Comparison of ENCODE assay signal across 1 cellular context in the genomic region with DNA sequence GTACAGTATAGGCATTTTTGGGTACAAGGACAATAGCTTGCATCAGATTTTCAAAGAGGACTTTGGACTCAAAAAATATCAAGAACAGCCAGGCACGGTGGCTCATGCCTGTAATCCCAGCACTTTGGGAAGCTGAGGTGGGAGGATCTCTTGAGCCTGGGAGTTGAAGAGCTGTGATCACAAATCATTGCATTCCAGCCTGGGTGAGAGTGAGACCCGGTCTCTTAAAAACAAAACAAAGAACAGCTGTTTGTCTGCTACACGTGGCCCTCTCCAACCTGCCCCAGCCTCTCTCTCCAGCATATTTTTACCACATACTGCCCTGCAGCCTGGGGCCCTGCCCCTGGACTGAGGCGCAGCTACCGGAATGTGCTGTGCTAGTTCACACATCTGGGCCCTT.
TF ChIP-seq lines count a peak whose summit lies in the region.

No MANE protein-coding gene starts in this region.

TF ChIP-seq in HepG2, 621 proteins besides CTCF, POLR2A, EP300 and RAD21 (continued from another document and continues in another):
- no peak for TF ChIP-seq ZNF431 (CRISPR knock-in tag; IDR thresholded peaks at IDR 0.05; ENCODE audit: borderline replicate concordance, low read depth)
- TF ChIP-seq ZBTB7B (CRISPR knock-in tag; IDR thresholded peaks at IDR 0.05), result no peak
- no peak for TF ChIP-seq ZNF619 (CRISPR knock-in tag; IDR thresholded peaks at IDR 0.05)
- TF ChIP-seq, protein P1, sequence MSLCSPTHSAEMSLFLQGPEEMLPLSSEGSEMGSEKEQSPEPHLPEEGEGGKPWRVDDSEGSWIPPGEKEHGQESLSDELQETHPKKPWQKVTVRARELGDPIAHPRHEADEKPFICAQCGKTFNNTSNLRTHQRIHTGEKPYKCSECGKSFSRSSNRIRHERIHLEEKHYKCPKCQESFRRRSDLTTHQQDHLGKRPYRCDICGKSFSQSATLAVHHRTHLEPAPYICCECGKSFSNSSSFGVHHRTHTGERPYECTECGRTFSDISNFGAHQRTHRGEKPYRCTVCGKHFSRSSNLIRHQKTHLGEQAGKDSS (CRISPR knock-in tag; IDR thresholded peaks at IDR 0.05; ENCODE audit: borderline replicate concordance, low read depth), result no peak
- no peak for TF ChIP-seq NAIF1 (CRISPR knock-in tag; IDR thresholded peaks at IDR 0.05; ENCODE audit: borderline replicate concordance)
- no peak for TF ChIP-seq ZBTB1 (CRISPR knock-in tag; IDR thresholded peaks at IDR 0.05; ENCODE audit: borderline replicate concordance)
- TF ChIP-seq, protein P2, sequence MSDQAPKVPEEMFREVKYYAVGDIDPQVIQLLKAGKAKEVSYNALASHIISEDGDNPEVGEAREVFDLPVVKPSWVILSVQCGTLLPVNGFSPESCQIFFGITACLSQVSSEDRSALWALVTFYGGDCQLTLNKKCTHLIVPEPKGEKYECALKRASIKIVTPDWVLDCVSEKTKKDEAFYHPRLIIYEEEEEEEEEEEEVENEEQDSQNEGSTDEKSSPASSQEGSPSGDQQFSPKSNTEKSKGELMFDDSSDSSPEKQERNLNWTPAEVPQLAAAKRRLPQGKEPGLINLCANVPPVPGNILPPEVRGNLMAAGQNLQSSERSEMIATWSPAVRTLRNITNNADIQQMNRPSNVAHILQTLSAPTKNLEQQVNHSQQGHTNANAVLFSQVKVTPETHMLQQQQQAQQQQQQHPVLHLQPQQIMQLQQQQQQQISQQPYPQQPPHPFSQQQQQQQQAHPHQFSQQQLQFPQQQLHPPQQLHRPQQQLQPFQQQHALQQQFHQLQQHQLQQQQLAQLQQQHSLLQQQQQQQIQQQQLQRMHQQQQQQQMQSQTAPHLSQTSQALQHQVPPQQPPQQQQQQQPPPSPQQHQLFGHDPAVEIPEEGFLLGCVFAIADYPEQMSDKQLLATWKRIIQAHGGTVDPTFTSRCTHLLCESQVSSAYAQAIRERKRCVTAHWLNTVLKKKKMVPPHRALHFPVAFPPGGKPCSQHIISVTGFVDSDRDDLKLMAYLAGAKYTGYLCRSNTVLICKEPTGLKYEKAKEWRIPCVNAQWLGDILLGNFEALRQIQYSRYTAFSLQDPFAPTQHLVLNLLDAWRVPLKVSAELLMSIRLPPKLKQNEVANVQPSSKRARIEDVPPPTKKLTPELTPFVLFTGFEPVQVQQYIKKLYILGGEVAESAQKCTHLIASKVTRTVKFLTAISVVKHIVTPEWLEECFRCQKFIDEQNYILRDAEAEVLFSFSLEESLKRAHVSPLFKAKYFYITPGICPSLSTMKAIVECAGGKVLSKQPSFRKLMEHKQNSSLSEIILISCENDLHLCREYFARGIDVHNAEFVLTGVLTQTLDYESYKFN (CRISPR knock-in tag; conservative IDR thresholded peaks at IDR 0.05), result 0 out of 2 replicates have a peak, but pooled peaks have one; percentile 12
- TF ChIP-seq ZNF841 (CRISPR knock-in tag; IDR thresholded peaks at IDR 0.05; ENCODE audit: borderline replicate concordance), result no peak
- TF ChIP-seq, protein P3, sequence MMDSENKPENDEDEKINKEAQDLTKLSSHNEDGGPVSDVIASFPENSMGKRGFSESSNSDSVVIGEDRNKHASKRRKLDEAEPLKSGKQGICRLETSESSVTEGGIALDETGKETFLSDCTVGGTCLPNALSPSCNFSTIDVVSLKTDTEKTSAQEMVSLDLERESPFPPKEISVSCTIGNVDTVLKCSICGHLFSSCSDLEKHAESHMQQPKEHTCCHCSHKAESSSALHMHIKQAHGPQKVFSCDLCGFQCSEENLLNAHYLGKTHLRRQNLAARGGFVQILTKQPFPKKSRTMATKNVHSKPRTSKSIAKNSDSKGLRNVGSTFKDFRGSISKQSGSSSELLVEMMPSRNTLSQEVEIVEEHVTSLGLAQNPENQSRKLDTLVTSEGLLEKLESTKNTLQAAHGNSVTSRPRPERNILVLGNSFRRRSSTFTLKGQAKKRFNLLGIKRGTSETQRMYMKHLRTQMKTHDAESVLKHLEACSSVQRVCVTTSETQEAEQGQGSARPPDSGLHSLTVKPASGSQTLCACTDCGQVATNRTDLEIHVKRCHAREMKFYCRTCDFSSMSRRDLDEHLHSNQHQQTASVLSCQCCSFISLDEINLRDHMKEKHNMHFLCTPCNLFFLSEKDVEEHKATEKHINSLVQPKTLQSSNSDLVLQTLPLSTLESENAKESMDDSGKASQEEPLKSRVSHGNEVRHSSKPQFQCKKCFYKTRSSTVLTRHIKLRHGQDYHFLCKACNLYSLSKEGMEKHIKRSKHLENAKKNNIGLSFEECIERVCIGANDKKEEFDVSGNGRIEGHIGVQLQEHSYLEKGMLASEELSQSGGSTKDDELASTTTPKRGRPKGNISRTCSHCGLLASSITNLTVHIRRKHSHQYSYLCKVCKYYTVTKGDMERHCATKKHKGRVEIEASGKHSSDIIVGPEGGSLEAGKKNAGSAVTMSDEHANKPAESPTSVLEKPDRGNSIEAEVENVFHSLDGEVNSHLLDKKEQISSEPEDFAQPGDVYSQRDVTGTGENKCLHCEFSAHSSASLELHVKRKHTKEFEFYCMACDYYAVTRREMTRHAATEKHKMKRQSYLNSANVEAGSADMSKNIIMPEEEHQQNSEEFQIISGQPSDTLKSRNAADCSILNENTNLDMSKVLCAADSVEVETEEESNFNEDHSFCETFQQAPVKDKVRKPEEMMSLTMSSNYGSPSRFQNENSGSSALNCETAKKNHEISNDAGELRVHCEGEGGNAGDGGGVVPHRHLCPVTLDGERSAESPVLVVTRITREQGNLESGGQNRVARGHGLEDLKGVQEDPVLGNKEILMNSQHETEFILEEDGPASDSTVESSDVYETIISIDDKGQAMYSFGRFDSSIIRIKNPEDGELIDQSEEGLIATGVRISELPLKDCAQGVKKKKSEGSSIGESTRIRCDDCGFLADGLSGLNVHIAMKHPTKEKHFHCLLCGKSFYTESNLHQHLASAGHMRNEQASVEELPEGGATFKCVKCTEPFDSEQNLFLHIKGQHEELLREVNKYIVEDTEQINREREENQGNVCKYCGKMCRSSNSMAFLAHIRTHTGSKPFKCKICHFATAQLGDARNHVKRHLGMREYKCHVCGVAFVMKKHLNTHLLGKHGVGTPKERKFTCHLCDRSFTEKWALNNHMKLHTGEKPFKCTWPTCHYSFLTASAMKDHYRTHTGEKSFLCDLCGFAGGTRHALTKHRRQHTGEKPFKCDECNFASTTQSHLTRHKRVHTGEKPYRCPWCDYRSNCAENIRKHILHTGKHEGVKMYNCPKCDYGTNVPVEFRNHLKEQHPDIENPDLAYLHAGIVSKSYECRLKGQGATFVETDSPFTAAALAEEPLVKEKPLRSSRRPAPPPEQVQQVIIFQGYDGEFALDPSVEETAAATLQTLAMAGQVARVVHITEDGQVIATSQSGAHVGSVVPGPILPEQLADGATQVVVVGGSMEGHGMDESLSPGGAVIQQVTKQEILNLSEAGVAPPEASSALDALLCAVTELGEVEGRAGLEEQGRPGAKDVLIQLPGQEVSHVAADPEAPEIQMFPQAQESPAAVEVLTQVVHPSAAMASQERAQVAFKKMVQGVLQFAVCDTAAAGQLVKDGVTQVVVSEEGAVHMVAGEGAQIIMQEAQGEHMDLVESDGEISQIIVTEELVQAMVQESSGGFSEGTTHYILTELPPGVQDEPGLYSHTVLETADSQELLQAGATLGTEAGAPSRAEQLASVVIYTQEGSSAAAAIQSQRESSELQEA (CRISPR knock-in tag; IDR thresholded peaks at IDR 0.05; ENCODE audit: not compliant biosample characterization), result no peak
- no peak for TF ChIP-seq MAFF (IDR thresholded peaks at IDR 0.05; ENCODE audit: low read depth, low read length)
- 0 out of 2 replicates have a peak, but pooled peaks have one; percentile 23 for TF ChIP-seq ZFX (CRISPR knock-in tag; IDR thresholded peaks at IDR 0.05; ENCODE audit: low read depth)
- TF ChIP-seq FOSL1 (CRISPR knock-in tag; IDR thresholded peaks at IDR 0.05; ENCODE audit: borderline replicate concordance), result no peak
- TF ChIP-seq ATF1 (CRISPR knock-in tag; IDR thresholded peaks at IDR 0.05), result no peak
- no peak for TF ChIP-seq ZNF891 (CRISPR knock-in tag; IDR thresholded peaks at IDR 0.05)
- TF ChIP-seq, protein P4, sequence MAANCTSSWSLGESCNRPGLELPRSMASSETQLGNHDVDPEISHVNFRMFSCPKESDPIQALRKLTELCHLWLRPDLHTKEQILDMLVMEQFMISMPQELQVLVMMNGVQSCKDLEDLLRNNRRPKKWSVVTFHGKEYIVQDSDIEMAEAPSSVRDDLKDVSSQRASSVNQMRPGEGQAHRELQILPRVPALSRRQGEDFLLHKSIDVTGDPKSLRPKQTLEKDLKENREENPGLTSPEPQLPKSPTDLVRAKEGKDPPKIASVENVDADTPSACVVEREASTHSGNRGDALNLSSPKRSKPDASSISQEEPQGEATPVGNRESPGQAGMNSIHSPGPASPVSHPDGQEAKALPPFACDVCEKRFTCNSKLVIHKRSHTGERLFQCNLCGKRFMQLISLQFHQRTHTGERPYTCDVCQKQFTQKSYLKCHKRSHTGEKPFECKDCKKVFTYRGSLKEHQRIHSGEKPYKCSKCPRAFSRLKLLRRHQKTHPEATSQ (CRISPR knock-in tag; IDR thresholded peaks at IDR 0.05; ENCODE audit: borderline replicate concordance), result no peak
- no peak for TF ChIP-seq NFE2L2 (IDR thresholded peaks at IDR 0.05; ENCODE audit: low read length)
- no peak for TF ChIP-seq FOXO1 (CRISPR knock-in tag; IDR thresholded peaks at IDR 0.05)
- TF ChIP-seq, protein P5, sequence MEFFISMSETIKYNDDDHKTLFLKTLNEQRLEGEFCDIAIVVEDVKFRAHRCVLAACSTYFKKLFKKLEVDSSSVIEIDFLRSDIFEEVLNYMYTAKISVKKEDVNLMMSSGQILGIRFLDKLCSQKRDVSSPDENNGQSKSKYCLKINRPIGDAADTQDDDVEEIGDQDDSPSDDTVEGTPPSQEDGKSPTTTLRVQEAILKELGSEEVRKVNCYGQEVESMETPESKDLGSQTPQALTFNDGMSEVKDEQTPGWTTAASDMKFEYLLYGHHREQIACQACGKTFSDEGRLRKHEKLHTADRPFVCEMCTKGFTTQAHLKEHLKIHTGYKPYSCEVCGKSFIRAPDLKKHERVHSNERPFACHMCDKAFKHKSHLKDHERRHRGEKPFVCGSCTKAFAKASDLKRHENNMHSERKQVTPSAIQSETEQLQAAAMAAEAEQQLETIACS (CRISPR knock-in tag; IDR thresholded peaks at IDR 0.05), result no peak
- no peak for TF ChIP-seq ZNF530 (CRISPR knock-in tag; IDR thresholded peaks at IDR 0.05; ENCODE audit: low read depth)
- no peak for TF ChIP-seq SMAD1 (CRISPR knock-in tag; IDR thresholded peaks at IDR 0.05; ENCODE audit: borderline replicate concordance, low read depth)
- TF ChIP-seq, protein P6, sequence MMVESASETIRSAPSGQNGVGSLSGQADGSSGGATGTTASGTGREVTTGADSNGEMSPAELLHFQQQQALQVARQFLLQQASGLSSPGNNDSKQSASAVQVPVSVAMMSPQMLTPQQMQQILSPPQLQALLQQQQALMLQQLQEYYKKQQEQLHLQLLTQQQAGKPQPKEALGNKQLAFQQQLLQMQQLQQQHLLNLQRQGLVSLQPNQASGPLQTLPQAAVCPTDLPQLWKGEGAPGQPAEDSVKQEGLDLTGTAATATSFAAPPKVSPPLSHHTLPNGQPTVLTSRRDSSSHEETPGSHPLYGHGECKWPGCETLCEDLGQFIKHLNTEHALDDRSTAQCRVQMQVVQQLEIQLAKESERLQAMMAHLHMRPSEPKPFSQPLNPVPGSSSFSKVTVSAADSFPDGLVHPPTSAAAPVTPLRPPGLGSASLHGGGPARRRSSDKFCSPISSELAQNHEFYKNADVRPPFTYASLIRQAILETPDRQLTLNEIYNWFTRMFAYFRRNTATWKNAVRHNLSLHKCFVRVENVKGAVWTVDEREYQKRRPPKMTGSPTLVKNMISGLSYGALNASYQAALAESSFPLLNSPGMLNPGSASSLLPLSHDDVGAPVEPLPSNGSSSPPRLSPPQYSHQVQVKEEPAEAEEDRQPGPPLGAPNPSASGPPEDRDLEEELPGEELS (CRISPR knock-in tag; IDR thresholded peaks at IDR 0.05), result no peak
- TF ChIP-seq, protein P7, sequence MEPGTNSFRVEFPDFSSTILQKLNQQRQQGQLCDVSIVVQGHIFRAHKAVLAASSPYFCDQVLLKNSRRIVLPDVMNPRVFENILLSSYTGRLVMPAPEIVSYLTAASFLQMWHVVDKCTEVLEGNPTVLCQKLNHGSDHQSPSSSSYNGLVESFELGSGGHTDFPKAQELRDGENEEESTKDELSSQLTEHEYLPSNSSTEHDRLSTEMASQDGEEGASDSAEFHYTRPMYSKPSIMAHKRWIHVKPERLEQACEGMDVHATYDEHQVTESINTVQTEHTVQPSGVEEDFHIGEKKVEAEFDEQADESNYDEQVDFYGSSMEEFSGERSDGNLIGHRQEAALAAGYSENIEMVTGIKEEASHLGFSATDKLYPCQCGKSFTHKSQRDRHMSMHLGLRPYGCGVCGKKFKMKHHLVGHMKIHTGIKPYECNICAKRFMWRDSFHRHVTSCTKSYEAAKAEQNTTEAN (CRISPR knock-in tag; conservative IDR thresholded peaks at IDR 0.05), result no peak
- TF ChIP-seq, protein P8, sequence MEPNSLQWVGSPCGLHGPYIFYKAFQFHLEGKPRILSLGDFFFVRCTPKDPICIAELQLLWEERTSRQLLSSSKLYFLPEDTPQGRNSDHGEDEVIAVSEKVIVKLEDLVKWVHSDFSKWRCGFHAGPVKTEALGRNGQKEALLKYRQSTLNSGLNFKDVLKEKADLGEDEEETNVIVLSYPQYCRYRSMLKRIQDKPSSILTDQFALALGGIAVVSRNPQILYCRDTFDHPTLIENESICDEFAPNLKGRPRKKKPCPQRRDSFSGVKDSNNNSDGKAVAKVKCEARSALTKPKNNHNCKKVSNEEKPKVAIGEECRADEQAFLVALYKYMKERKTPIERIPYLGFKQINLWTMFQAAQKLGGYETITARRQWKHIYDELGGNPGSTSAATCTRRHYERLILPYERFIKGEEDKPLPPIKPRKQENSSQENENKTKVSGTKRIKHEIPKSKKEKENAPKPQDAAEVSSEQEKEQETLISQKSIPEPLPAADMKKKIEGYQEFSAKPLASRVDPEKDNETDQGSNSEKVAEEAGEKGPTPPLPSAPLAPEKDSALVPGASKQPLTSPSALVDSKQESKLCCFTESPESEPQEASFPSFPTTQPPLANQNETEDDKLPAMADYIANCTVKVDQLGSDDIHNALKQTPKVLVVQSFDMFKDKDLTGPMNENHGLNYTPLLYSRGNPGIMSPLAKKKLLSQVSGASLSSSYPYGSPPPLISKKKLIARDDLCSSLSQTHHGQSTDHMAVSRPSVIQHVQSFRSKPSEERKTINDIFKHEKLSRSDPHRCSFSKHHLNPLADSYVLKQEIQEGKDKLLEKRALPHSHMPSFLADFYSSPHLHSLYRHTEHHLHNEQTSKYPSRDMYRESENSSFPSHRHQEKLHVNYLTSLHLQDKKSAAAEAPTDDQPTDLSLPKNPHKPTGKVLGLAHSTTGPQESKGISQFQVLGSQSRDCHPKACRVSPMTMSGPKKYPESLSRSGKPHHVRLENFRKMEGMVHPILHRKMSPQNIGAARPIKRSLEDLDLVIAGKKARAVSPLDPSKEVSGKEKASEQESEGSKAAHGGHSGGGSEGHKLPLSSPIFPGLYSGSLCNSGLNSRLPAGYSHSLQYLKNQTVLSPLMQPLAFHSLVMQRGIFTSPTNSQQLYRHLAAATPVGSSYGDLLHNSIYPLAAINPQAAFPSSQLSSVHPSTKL (CRISPR knock-in tag; IDR thresholded peaks at IDR 0.05), result peak; percentile 61; the same call in 1 of the 2 replicates
- no peak for TF ChIP-seq SRY (CRISPR knock-in tag; IDR thresholded peaks at IDR 0.05)
- TF ChIP-seq, protein P9, sequence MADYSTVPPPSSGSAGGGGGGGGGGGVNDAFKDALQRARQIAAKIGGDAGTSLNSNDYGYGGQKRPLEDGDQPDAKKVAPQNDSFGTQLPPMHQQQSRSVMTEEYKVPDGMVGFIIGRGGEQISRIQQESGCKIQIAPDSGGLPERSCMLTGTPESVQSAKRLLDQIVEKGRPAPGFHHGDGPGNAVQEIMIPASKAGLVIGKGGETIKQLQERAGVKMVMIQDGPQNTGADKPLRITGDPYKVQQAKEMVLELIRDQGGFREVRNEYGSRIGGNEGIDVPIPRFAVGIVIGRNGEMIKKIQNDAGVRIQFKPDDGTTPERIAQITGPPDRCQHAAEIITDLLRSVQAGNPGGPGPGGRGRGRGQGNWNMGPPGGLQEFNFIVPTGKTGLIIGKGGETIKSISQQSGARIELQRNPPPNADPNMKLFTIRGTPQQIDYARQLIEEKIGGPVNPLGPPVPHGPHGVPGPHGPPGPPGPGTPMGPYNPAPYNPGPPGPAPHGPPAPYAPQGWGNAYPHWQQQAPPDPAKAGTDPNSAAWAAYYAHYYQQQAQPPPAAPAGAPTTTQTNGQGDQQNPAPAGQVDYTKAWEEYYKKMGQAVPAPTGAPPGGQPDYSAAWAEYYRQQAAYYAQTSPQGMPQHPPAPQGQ (CRISPR knock-in tag; IDR thresholded peaks at IDR 0.05; ENCODE audit: borderline replicate concordance), result no peak
- TF ChIP-seq ZNF24 (IDR thresholded peaks at IDR 0.05), result no peak
